Comparison of ENCODE assay signal across 1 cellular context in the genomic region with DNA sequence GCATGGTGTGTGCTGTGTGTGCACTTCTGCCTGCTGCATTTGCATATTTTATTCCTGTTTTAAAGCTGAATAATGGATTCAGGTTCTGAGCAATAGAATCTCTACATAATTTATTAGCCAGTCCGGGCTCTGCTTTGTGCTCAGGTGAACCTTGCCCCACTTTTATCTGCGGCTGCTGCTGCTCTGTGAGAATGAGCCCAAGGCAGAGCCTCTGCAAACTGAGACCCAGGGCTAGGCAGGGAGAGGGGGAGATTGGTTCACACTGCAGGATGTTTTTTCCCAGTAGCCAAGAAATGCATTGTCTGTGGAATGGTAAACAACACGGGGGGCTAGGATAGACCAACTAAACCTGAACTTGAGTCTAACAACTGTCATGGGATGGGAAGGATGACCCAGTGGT.
TF ChIP-seq lines count a peak whose summit lies in the region.

No MANE protein-coding gene starts in this region.

TF ChIP-seq in HepG2, 621 proteins besides CTCF, POLR2A, EP300 and RAD21 (continued from another document and continues in another):
- TF ChIP-seq, protein P1, sequence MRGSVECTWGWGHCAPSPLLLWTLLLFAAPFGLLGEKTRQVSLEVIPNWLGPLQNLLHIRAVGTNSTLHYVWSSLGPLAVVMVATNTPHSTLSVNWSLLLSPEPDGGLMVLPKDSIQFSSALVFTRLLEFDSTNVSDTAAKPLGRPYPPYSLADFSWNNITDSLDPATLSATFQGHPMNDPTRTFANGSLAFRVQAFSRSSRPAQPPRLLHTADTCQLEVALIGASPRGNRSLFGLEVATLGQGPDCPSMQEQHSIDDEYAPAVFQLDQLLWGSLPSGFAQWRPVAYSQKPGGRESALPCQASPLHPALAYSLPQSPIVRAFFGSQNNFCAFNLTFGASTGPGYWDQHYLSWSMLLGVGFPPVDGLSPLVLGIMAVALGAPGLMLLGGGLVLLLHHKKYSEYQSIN (CRISPR knock-in tag; IDR thresholded peaks at IDR 0.05; ENCODE audit: borderline replicate concordance): no peak
- no peak for TF ChIP-seq SCMH1 (CRISPR knock-in tag; IDR thresholded peaks at IDR 0.05; ENCODE audit: borderline replicate concordance)
- TF ChIP-seq PHB2 (IDR thresholded peaks at IDR 0.05; ENCODE audit: partially characterized antibody): no peak
- TF ChIP-seq PLRG1 (conservative IDR thresholded peaks at IDR 0.05): no peak
- TF ChIP-seq PTBP1 (IDR thresholded peaks at IDR 0.05; ENCODE audit: low read depth, low read length, poor library complexity, severe bottlenecking): no peak
- TF ChIP-seq, protein P2, sequence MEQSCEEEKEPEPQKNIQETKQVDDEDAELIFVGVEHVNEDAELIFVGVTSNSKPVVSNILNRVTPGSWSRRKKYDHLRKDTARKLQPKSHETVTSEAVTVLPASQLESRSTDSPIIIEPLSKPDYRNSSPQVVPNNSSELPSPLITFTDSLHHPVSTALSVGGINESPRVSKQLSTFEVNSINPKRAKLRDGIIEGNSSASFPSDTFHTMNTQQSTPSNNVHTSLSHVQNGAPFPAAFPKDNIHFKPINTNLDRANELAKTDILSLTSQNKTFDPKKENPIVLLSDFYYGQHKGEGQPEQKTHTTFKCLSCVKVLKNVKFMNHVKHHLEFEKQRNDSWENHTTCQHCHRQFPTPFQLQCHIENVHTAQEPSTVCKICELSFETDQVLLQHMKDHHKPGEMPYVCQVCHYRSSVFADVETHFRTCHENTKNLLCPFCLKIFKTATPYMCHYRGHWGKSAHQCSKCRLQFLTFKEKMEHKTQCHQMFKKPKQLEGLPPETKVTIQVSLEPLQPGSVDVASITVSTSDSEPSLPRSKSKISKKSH (CRISPR knock-in tag; IDR thresholded peaks at IDR 0.05; ENCODE audit: borderline replicate concordance): no peak
- TF ChIP-seq, protein P3, sequence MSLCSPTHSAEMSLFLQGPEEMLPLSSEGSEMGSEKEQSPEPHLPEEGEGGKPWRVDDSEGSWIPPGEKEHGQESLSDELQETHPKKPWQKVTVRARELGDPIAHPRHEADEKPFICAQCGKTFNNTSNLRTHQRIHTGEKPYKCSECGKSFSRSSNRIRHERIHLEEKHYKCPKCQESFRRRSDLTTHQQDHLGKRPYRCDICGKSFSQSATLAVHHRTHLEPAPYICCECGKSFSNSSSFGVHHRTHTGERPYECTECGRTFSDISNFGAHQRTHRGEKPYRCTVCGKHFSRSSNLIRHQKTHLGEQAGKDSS (CRISPR knock-in tag; IDR thresholded peaks at IDR 0.05; ENCODE audit: borderline replicate concordance, low read depth): no peak
- no peak for TF ChIP-seq ZNF605 (CRISPR knock-in tag; IDR thresholded peaks at IDR 0.05)
- TF ChIP-seq, protein P4, sequence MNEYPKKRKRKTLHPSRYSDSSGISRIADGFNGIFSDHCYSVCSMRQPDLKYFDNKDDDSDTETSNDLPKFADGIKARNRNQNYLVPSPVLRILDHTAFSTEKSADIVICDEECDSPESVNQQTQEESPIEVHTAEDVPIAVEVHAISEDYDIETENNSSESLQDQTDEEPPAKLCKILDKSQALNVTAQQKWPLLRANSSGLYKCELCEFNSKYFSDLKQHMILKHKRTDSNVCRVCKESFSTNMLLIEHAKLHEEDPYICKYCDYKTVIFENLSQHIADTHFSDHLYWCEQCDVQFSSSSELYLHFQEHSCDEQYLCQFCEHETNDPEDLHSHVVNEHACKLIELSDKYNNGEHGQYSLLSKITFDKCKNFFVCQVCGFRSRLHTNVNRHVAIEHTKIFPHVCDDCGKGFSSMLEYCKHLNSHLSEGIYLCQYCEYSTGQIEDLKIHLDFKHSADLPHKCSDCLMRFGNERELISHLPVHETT (CRISPR knock-in tag; conservative IDR thresholded peaks at IDR 0.05): no peak
- TF ChIP-seq, protein P5, sequence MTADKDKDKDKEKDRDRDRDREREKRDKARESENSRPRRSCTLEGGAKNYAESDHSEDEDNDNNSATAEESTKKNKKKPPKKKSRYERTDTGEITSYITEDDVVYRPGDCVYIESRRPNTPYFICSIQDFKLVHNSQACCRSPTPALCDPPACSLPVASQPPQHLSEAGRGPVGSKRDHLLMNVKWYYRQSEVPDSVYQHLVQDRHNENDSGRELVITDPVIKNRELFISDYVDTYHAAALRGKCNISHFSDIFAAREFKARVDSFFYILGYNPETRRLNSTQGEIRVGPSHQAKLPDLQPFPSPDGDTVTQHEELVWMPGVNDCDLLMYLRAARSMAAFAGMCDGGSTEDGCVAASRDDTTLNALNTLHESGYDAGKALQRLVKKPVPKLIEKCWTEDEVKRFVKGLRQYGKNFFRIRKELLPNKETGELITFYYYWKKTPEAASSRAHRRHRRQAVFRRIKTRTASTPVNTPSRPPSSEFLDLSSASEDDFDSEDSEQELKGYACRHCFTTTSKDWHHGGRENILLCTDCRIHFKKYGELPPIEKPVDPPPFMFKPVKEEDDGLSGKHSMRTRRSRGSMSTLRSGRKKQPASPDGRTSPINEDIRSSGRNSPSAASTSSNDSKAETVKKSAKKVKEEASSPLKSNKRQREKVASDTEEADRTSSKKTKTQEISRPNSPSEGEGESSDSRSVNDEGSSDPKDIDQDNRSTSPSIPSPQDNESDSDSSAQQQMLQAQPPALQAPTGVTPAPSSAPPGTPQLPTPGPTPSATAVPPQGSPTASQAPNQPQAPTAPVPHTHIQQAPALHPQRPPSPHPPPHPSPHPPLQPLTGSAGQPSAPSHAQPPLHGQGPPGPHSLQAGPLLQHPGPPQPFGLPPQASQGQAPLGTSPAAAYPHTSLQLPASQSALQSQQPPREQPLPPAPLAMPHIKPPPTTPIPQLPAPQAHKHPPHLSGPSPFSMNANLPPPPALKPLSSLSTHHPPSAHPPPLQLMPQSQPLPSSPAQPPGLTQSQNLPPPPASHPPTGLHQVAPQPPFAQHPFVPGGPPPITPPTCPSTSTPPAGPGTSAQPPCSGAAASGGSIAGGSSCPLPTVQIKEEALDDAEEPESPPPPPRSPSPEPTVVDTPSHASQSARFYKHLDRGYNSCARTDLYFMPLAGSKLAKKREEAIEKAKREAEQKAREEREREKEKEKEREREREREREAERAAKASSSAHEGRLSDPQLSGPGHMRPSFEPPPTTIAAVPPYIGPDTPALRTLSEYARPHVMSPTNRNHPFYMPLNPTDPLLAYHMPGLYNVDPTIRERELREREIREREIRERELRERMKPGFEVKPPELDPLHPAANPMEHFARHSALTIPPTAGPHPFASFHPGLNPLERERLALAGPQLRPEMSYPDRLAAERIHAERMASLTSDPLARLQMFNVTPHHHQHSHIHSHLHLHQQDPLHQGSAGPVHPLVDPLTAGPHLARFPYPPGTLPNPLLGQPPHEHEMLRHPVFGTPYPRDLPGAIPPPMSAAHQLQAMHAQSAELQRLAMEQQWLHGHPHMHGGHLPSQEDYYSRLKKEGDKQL (CRISPR knock-in tag; IDR thresholded peaks at IDR 0.05; ENCODE audit: low read depth): no peak
- TF ChIP-seq ZNF138 (CRISPR knock-in tag; IDR thresholded peaks at IDR 0.05; ENCODE audit: low read depth): no peak
- TF ChIP-seq, protein P6, sequence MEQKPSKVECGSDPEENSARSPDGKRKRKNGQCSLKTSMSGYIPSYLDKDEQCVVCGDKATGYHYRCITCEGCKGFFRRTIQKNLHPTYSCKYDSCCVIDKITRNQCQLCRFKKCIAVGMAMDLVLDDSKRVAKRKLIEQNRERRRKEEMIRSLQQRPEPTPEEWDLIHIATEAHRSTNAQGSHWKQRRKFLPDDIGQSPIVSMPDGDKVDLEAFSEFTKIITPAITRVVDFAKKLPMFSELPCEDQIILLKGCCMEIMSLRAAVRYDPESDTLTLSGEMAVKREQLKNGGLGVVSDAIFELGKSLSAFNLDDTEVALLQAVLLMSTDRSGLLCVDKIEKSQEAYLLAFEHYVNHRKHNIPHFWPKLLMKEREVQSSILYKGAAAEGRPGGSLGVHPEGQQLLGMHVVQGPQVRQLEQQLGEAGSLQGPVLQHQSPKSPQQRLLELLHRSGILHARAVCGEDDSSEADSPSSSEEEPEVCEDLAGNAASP (CRISPR knock-in tag; IDR thresholded peaks at IDR 0.05; ENCODE audit: borderline replicate concordance): no peak
- no peak for TF ChIP-seq ZNF777 (CRISPR knock-in tag; IDR thresholded peaks at IDR 0.05)
- TF ChIP-seq SOX13 (IDR thresholded peaks at IDR 0.05): no peak
- 0 out of 4 replicates have a peak, but pooled peaks of 1 of the 2 experiments have one; percentile 17 for TF ChIP-seq SOX13 (CRISPR knock-in tag; conservative IDR thresholded peaks at IDR 0.05 in 1 of 2, IDR thresholded peaks at IDR 0.05 in 1 of 2)
- TF ChIP-seq ARID2 (CRISPR knock-in tag; IDR thresholded peaks at IDR 0.05; ENCODE audit: borderline replicate concordance): no peak
- TF ChIP-seq KDM1A (CRISPR knock-in tag; IDR thresholded peaks at IDR 0.05): no peak
- TF ChIP-seq, protein P7, sequence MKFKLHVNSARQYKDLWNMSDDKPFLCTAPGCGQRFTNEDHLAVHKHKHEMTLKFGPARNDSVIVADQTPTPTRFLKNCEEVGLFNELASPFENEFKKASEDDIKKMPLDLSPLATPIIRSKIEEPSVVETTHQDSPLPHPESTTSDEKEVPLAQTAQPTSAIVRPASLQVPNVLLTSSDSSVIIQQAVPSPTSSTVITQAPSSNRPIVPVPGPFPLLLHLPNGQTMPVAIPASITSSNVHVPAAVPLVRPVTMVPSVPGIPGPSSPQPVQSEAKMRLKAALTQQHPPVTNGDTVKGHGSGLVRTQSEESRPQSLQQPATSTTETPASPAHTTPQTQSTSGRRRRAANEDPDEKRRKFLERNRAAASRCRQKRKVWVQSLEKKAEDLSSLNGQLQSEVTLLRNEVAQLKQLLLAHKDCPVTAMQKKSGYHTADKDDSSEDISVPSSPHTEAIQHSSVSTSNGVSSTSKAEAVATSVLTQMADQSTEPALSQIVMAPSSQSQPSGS (CRISPR knock-in tag; IDR thresholded peaks at IDR 0.05): no peak
- TF ChIP-seq CCAR2 (optimal IDR thresholded peaks at IDR 0.05; ENCODE audit: low read depth, low read length): no peak
- TF ChIP-seq, protein P8, sequence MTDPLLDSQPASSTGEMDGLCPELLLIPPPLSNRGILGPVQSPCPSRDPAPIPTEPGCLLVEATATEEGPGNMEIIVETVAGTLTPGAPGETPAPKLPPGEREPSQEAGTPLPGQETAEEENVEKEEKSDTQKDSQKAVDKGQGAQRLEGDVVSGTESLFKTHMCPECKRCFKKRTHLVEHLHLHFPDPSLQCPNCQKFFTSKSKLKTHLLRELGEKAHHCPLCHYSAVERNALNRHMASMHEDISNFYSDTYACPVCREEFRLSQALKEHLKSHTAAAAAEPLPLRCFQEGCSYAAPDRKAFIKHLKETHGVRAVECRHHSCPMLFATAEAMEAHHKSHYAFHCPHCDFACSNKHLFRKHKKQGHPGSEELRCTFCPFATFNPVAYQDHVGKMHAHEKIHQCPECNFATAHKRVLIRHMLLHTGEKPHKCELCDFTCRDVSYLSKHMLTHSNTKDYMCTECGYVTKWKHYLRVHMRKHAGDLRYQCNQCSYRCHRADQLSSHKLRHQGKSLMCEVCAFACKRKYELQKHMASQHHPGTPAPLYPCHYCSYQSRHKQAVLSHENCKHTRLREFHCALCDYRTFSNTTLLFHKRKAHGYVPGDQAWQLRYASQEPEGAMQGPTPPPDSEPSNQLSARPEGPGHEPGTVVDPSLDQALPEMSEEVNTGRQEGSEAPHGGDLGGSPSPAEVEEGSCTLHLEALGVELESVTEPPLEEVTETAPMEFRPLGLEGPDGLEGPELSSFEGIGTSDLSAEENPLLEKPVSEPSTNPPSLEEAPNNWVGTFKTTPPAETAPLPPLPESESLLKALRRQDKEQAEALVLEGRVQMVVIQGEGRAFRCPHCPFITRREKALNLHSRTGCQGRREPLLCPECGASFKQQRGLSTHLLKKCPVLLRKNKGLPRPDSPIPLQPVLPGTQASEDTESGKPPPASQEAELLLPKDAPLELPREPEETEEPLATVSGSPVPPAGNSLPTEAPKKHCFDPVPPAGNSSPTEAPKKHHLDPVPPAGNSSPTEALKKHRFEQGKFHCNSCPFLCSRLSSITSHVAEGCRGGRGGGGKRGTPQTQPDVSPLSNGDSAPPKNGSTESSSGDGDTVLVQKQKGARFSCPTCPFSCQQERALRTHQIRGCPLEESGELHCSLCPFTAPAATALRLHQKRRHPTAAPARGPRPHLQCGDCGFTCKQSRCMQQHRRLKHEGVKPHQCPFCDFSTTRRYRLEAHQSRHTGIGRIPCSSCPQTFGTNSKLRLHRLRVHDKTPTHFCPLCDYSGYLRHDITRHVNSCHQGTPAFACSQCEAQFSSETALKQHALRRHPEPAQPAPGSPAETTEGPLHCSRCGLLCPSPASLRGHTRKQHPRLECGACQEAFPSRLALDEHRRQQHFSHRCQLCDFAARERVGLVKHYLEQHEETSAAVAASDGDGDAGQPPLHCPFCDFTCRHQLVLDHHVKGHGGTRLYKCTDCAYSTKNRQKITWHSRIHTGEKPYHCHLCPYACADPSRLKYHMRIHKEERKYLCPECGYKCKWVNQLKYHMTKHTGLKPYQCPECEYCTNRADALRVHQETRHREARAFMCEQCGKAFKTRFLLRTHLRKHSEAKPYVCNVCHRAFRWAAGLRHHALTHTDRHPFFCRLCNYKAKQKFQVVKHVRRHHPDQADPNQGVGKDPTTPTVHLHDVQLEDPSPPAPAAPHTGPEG (CRISPR knock-in tag; IDR thresholded peaks at IDR 0.05): no peak
- TF ChIP-seq ZNF44 (CRISPR knock-in tag; IDR thresholded peaks at IDR 0.05): no peak
- no peak for TF ChIP-seq ZNF598 (CRISPR knock-in tag; IDR thresholded peaks at IDR 0.05; ENCODE audit: borderline replicate concordance)
- TF ChIP-seq RFX3 (CRISPR knock-in tag; IDR thresholded peaks at IDR 0.05): no peak
- TF ChIP-seq ZNF552 (CRISPR knock-in tag; IDR thresholded peaks at IDR 0.05; ENCODE audit: borderline replicate concordance): no peak
- TF ChIP-seq ZNF780A (CRISPR knock-in tag; IDR thresholded peaks at IDR 0.05): no peak
- no peak for TF ChIP-seq ZNF160 (CRISPR knock-in tag; IDR thresholded peaks at IDR 0.05)
- TF ChIP-seq ZNF788 (CRISPR knock-in tag; IDR thresholded peaks at IDR 0.05; ENCODE audit: borderline replicate concordance): peak; percentile 62; the same call in 1 of the 2 replicates
- TF ChIP-seq SETDB1 (CRISPR knock-in tag; IDR thresholded peaks at IDR 0.05; ENCODE audit: borderline replicate concordance): no peak
- no peak for TF ChIP-seq MAZ (IDR thresholded peaks at IDR 0.05; ENCODE audit: borderline replicate concordance, low read depth, low read length)
- TF ChIP-seq MAZ (CRISPR knock-in tag; IDR thresholded peaks at IDR 0.05; ENCODE audit: low read depth): peak; percentile 50; the same call in 1 of the 2 replicates
- no peak for TF ChIP-seq NR1H2 (CRISPR knock-in tag; IDR thresholded peaks at IDR 0.05; ENCODE audit: borderline replicate concordance, low read depth)
- TF ChIP-seq BORCS8-MEF2B (CRISPR knock-in tag; IDR thresholded peaks at IDR 0.05): no peak
- TF ChIP-seq, protein P9, sequence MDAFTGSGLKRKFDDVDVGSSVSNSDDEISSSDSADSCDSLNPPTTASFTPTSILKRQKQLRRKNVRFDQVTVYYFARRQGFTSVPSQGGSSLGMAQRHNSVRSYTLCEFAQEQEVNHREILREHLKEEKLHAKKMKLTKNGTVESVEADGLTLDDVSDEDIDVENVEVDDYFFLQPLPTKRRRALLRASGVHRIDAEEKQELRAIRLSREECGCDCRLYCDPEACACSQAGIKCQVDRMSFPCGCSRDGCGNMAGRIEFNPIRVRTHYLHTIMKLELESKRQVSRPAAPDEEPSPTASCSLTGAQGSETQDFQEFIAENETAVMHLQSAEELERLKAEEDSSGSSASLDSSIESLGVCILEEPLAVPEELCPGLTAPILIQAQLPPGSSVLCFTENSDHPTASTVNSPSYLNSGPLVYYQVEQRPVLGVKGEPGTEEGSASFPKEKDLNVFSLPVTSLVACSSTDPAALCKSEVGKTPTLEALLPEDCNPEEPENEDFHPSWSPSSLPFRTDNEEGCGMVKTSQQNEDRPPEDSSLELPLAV (CRISPR knock-in tag; conservative IDR thresholded peaks at IDR 0.05; ENCODE audit: low read depth): no peak
- no peak for TF ChIP-seq FOSL1 (CRISPR knock-in tag; IDR thresholded peaks at IDR 0.05; ENCODE audit: borderline replicate concordance)
- no peak for TF ChIP-seq KLF15 (CRISPR knock-in tag; IDR thresholded peaks at IDR 0.05; ENCODE audit: borderline replicate concordance)
- TF ChIP-seq ELF4 (CRISPR knock-in tag; IDR thresholded peaks at IDR 0.05; ENCODE audit: borderline replicate concordance): 0 out of 2 replicates have a peak, but pooled peaks have one; percentile 34
- TF ChIP-seq ZNF619 (CRISPR knock-in tag; IDR thresholded peaks at IDR 0.05): no peak
- TF ChIP-seq ZNF317 (CRISPR knock-in tag; IDR thresholded peaks at IDR 0.05): no peak
